In genomic region chr4:62414563-62414962, GRCh38 we compare ENCODE assay signal across 39 cellular contexts.
"Had no signal": no experiment of that assay in that cellular context is flagged by ENCODE, and none has a peak within 500 bp of the region (broad histone marks: within the 10 kb centered on the region; RNA-seq: fewer than 3 reads in every experiment).

No MANE protein-coding gene starts in this region.

- FAIRE-seq: astrocyte, bronchial epithelial cell, colon had no signal

- H3K27ac Mint-ChIP-seq: activated naive CD4-positive, alpha-beta T cell treated with anti-CD3 and anti-CD28 coated beads for 36 hours; activated naive CD4-positive, alpha-beta T cell treated with anti-CD3 and anti-CD28 coated beads, Interleukin-2, amount 10 ng/mL, durations not matched to agents 7 days and 5 days; activated naive CD4-positive, alpha-beta T cell treated with anti-CD3 and anti-CD28 coated beads, Interleukin-2, amount 50 U/mL, for 24 hours; activated naive CD4-positive, alpha-beta T cell treated with anti-CD3 and anti-CD28 coated beads, Interleukin-2, amount 50 U/mL, for 72 hours; activated naive CD8-positive, alpha-beta T cell; activated naive CD8-positive, alpha-beta T cell treated with anti-CD3 and anti-CD28 coated beads for 36 hours; activated naive CD8-positive, alpha-beta T cell treated with anti-CD3 and anti-CD28 coated beads, Interleukin-2, amount 10 ng/mL, durations not matched to agents 7 days and 5 days; activated naive CD8-positive, alpha-beta T cell treated with anti-CD3 and anti-CD28 coated beads, Interleukin-2, amount 50 U/mL, for 24 hours; activated T-cell treated with anti-CD3 and anti-CD28 coated beads, Interleukin-2, amount 50 U/mL, for 72 hours; activated T-helper 1 cell treated with anti-CD3 and anti-CD28 coated beads, Interleukin-12 subunit alpha, Interleukin-12 subunit beta, Interleukin-2, Interleukin-4 antibody, amounts not matched to agents 30 ng/mL and 10 ng/mL and 1 ng/mL, durations not matched to agents 14 hours and 24 hours and 36 hours; activated T-helper 17 cell treated with anti-CD3 and anti-CD28 coated beads, Interleukin-2, amount 50 U/mL, for 72 hours; activated T-helper 2 cell treated with anti-CD3 and anti-CD28 coated beads, Interferon-gamma antibody, Interleukin-2, Interleukin-4, amounts not matched to agents 10 μg/mL and 5 μg/mL and 100 μg/mL, durations not matched to agents 14 hours and 24 hours and 36 hours; brain had no signal

- H3K27ac ChIP-seq: adrenal gland, ascending aorta, body of pancreas, brain microvascular endothelial cell, breast epithelium, cardiac muscle cell, colonic mucosa had no signal

- H3K36me3 ChIP-seq: adrenal gland, ascending aorta, brain microvascular endothelial cell, breast epithelium, cardiac muscle cell, colonic mucosa had no signal

- H3K27me3 ChIP-seq: adrenal gland, ascending aorta, body of pancreas, brain microvascular endothelial cell, breast epithelium, cardiac muscle cell, colonic mucosa had no signal

- H3K4me1 ChIP-seq: adrenal gland, ascending aorta, body of pancreas, breast epithelium, colonic mucosa had no signal

- H3K27me3 Mint-ChIP-seq: activated naive CD4-positive, alpha-beta T cell treated with anti-CD3 and anti-CD28 coated beads, Interleukin-2, amount 10 ng/mL, durations not matched to agents 7 days and 5 days; activated naive CD4-positive, alpha-beta T cell treated with anti-CD3 and anti-CD28 coated beads, Interleukin-2, amount 50 U/mL, for 24 hours; activated naive CD8-positive, alpha-beta T cell; activated naive CD8-positive, alpha-beta T cell treated with anti-CD3 and anti-CD28 coated beads for 36 hours; activated naive CD8-positive, alpha-beta T cell treated with anti-CD3 and anti-CD28 coated beads, Interleukin-2, amount 10 ng/mL, durations not matched to agents 7 days and 5 days; activated naive CD8-positive, alpha-beta T cell treated with anti-CD3 and anti-CD28 coated beads, Interleukin-2, amount 50 U/mL, for 24 hours; activated T-helper 17 cell treated with anti-CD3 and anti-CD28 coated beads, Interleukin-2, amount 50 U/mL, for 72 hours; central memory CD8-positive, alpha-beta T cell had no signal

- H3K4me3 ChIP-seq: adrenal gland, ascending aorta, body of pancreas, breast epithelium, cardiac muscle cell, colonic mucosa had no signal

- H3K4me3 Mint-ChIP-seq: activated naive CD4-positive, alpha-beta T cell treated with anti-CD3 and anti-CD28 coated beads for 36 hours; activated naive CD4-positive, alpha-beta T cell treated with anti-CD3 and anti-CD28 coated beads, Interleukin-2, amount 10 ng/mL, durations not matched to agents 7 days and 5 days; activated naive CD4-positive, alpha-beta T cell treated with anti-CD3 and anti-CD28 coated beads, Interleukin-2, amount 50 U/mL, for 24 hours; activated naive CD8-positive, alpha-beta T cell; activated naive CD8-positive, alpha-beta T cell treated with anti-CD3 and anti-CD28 coated beads for 36 hours; activated naive CD8-positive, alpha-beta T cell treated with anti-CD3 and anti-CD28 coated beads, Interleukin-2, amount 10 ng/mL, durations not matched to agents 7 days and 5 days; activated naive CD8-positive, alpha-beta T cell treated with anti-CD3 and anti-CD28 coated beads, Interleukin-2, amount 50 U/mL, for 24 hours; activated T-cell treated with anti-CD3 and anti-CD28 coated beads, Interleukin-2, amount 50 U/mL, for 72 hours; activated T-helper 1 cell treated with anti-CD3 and anti-CD28 coated beads, Interleukin-12 subunit alpha, Interleukin-12 subunit beta, Interleukin-2, Interleukin-4 antibody, amounts not matched to agents 30 ng/mL and 10 ng/mL and 1 ng/mL, durations not matched to agents 14 hours and 24 hours and 36 hours; activated T-helper 17 cell treated with anti-CD3 and anti-CD28 coated beads, Interleukin-2, amount 50 U/mL, for 72 hours; brain; central memory CD8-positive, alpha-beta T cell had no signal

- H3K36me3 Mint-ChIP-seq: activated naive CD4-positive, alpha-beta T cell treated with anti-CD3 and anti-CD28 coated beads, Interleukin-2, amount 10 ng/mL, durations not matched to agents 7 days and 5 days; activated naive CD4-positive, alpha-beta T cell treated with anti-CD3 and anti-CD28 coated beads, Interleukin-2, amount 50 U/mL, for 24 hours; activated naive CD4-positive, alpha-beta T cell treated with anti-CD3 and anti-CD28 coated beads, Interleukin-2, amount 50 U/mL, for 72 hours; activated naive CD8-positive, alpha-beta T cell; activated naive CD8-positive, alpha-beta T cell treated with anti-CD3 and anti-CD28 coated beads for 36 hours; activated naive CD8-positive, alpha-beta T cell treated with anti-CD3 and anti-CD28 coated beads, Interleukin-2, amount 10 ng/mL, durations not matched to agents 7 days and 5 days; brain had no signal

- H3K9me3 ChIP-seq: ascending aorta, body of pancreas, breast epithelium, colonic mucosa had no signal

- H3K9me3 Mint-ChIP-seq: activated T-helper 1 cell treated with anti-CD3 and anti-CD28 coated beads, Interleukin-12 subunit alpha, Interleukin-12 subunit beta, Interleukin-2, Interleukin-4 antibody, amounts not matched to agents 30 ng/mL and 10 ng/mL and 1 ng/mL, durations not matched to agents 14 hours and 24 hours and 36 hours; brain had no signal

- DNase-seq: activated effector memory CD4-positive, alpha-beta T cell treated with anti-CD3 and anti-CD28 coated beads, Interleukin-2, amount 50 U/mL, for 16 hours; activated effector memory CD4-positive, alpha-beta T cell treated with Interleukin-2 at 50 U/mL for 16 hours; activated gamma-delta T cell; activated gamma-delta T cell treated with Interleukin-2 at 50 U/mL for 16 hours; activated naive CD4-positive, alpha-beta T cell; activated naive CD4-positive, alpha-beta T cell treated with anti-CD3 and anti-CD28 coated beads for 36 hours; activated naive CD4-positive, alpha-beta T cell treated with anti-CD3 and anti-CD28 coated beads, Interleukin-2, amount 10 ng/mL, durations not matched to agents 7 days and 5 days; activated naive CD4-positive, alpha-beta T cell treated with anti-CD3 and anti-CD28 coated beads, Interleukin-2, amount 50 U/mL, for 16 hours; activated naive CD4-positive, alpha-beta T cell treated with Interleukin-2 at 50 U/mL for 16 hours; activated naive CD8-positive, alpha-beta T cell treated with anti-CD3 and anti-CD28 coated beads for 36 hours; activated naive CD8-positive, alpha-beta T cell treated with anti-CD3 and anti-CD28 coated beads, Interleukin-2, amount 10 ng/mL, durations not matched to agents 7 days and 5 days; activated naive CD8-positive, alpha-beta T cell treated with anti-CD3 and anti-CD28 coated beads, Interleukin-2, amount 50 U/mL, for 24 hours; activated T-cell treated with anti-CD3 and anti-CD28 coated beads, Interleukin-2, amount 50 U/mL, for 48 hours; activated T-cell treated with anti-CD3 and anti-CD28 coated beads, Interleukin-2, amount 50 U/mL, for 72 hours; adrenal gland; amniotic stem cell; amygdala; anterior cingulate cortex; aorta; body of pancreas; brain microvascular endothelial cell; caudate nucleus; central memory CD4-positive, alpha-beta T cell; cerebellar nuclear complex; colonic mucosa had no signal

- H3K4me1 Mint-ChIP-seq: activated naive CD4-positive, alpha-beta T cell treated with anti-CD3 and anti-CD28 coated beads, Interleukin-2, amount 10 ng/mL, durations not matched to agents 7 days and 5 days; activated naive CD4-positive, alpha-beta T cell treated with anti-CD3 and anti-CD28 coated beads, Interleukin-2, amount 50 U/mL, for 24 hours; activated naive CD8-positive, alpha-beta T cell treated with anti-CD3 and anti-CD28 coated beads for 36 hours; activated naive CD8-positive, alpha-beta T cell treated with anti-CD3 and anti-CD28 coated beads, Interleukin-2, amount 10 ng/mL, durations not matched to agents 7 days and 5 days; activated naive CD8-positive, alpha-beta T cell treated with anti-CD3 and anti-CD28 coated beads, Interleukin-2, amount 50 U/mL, for 24 hours; activated T-helper 17 cell treated with anti-CD3 and anti-CD28 coated beads, Interleukin-2, amount 50 U/mL, for 72 hours; brain; central memory CD8-positive, alpha-beta T cell had no signal

- ATAC-seq: activated naive CD4-positive, alpha-beta T cell treated with anti-CD3 and anti-CD28 coated beads, Interleukin-2, amount 50 U/mL, for 72 hours; activated naive CD8-positive, alpha-beta T cell treated with anti-CD3 and anti-CD28 coated beads, Interleukin-2, amount 50 U/mL, for 24 hours; activated T-cell treated with anti-CD3 and anti-CD28 coated beads, Interleukin-2, amount 50 U/mL, for 72 hours; activated T-helper 17 cell treated with anti-CD3 and anti-CD28 coated beads, Interleukin-2, amount 50 U/mL, for 72 hours; body of pancreas had no signal
